ENCODE assay signal across 1 cellular context in genomic region chr16:58733671-58734458, GRCh38.
A peak's percentile ranks its signal among the peaks of the same experiment; 100 is the strongest.
TF ChIP-seq lines count a peak whose summit lies in the region.

GOT2 (minus strand) TSS chr16:58734316; CDS start chr16:58734228, 88 bp downstream.

TF ChIP-seq in GM12878, 131 proteins besides CTCF, POLR2A, EP300 and RAD21 (continued from another document and continues in another):
- TF ChIP-seq E2F8 (IDR thresholded peaks at IDR 0.05; ENCODE audit: low read depth, partially characterized antibody) (no peak), MTA2 (IDR thresholded peaks at IDR 0.05; ENCODE audit: low read depth) (no peak), HCFC1 (IDR thresholded peaks at IDR 0.05; ENCODE audit: low read length) (peak; percentile 61; the same call in 1 of the 2 replicates), NBN (IDR thresholded peaks at IDR 0.05) (peak; percentile 74; the same call in 1 of the 2 replicates), SREBF2 (IDR thresholded peaks at IDR 0.05; ENCODE audit: low read length) (no peak), SIN3A (IDR thresholded peaks at IDR 0.05; ENCODE audit: low read depth, low read length) (peak; percentile 62; the same call in 1 of the 2 replicates), TCF12 (IDR thresholded peaks at IDR 0.05; ENCODE audit: low read depth, low read length) (peak; percentile 47; the same call in 1 of the 2 replicates), NR2C1 (IDR thresholded peaks at IDR 0.05) (0 out of 2 replicates have a peak, but pooled peaks have one; percentile 28), JUND (IDR thresholded peaks at IDR 0.05; ENCODE audit: low read depth, low read length) (no peak), MEF2A (IDR thresholded peaks at IDR 0.05; ENCODE audit: insufficient read depth, low read depth, low read length) (no peak), FOS (IDR thresholded peaks at IDR 0.05; ENCODE audit: borderline replicate concordance, extremely low read depth, insufficient read length) (no peak), ZNF24 (IDR thresholded peaks at IDR 0.05) (peak; percentile 82), CBX3 (IDR thresholded peaks at IDR 0.05; ENCODE audit: borderline replicate concordance, low read depth) (no peak), PAX5 (IDR thresholded peaks at IDR 0.05; ENCODE audit: borderline replicate concordance, low read depth, low read length) (0 out of 2 replicates have a peak, but pooled peaks have one; percentile 12), ZBTB40 (IDR thresholded peaks at IDR 0.05; ENCODE audit: borderline replicate concordance) (no peak), ATF3 (IDR thresholded peaks at IDR 0.05; ENCODE audit: borderline replicate concordance, extremely low read depth, low read depth, low read length) (no peak), NRF1 (conservative IDR thresholded peaks at IDR 0.05; ENCODE audit: low read depth, low read length) (0 out of 2 replicates have a peak, but pooled peaks have one; percentile 7), ELK1 (IDR thresholded peaks at IDR 0.05; ENCODE audit: low read depth, low read length) (0 out of 2 replicates have a peak, but pooled peaks have one; percentile 27), EED (IDR thresholded peaks at IDR 0.05; ENCODE audit: low read depth) (0 out of 2 replicates have a peak, but pooled peaks have one; percentile 29), PAX8 (IDR thresholded peaks at IDR 0.05) (no peak), IRF4 (IDR thresholded peaks at IDR 0.05; ENCODE audit: low read depth, low read length) (peak; percentile 61; the same call in 1 of the 2 replicates), ESRRA (IDR thresholded peaks at IDR 0.05; ENCODE audit: low read length) (no peak), SIX5 (IDR thresholded peaks at IDR 0.05; ENCODE audit: low read depth, low read length, severe bottlenecking) (peak; percentile 20), POLR2AphosphoS5 (IDR thresholded peaks at IDR 0.05; ENCODE audit: low read length) (peak; percentile 83), TCF7 (IDR thresholded peaks at IDR 0.05; ENCODE audit: borderline replicate concordance) (no peak), ZNF274 (IDR thresholded peaks at IDR 0.05; ENCODE audit: insufficient read depth, insufficient read length) (no peak), MYC (IDR thresholded peaks at IDR 0.05; ENCODE audit: insufficient read depth, insufficient read length, insufficient replicate concordance, low read length, severe bottlenecking) (peak; percentile 35), BCL3 (IDR thresholded peaks at IDR 0.05; ENCODE audit: borderline replicate concordance, insufficient read depth, low read depth, low read length, poor library complexity, severe bottlenecking) (no peak), ZNF592 (IDR thresholded peaks at IDR 0.05) (no peak), BACH1 (IDR thresholded peaks at IDR 0.05; ENCODE audit: borderline replicate concordance) (peak; percentile 47; the same call in 1 of the 2 replicates)
- TF ChIP-seq, protein P1, sequence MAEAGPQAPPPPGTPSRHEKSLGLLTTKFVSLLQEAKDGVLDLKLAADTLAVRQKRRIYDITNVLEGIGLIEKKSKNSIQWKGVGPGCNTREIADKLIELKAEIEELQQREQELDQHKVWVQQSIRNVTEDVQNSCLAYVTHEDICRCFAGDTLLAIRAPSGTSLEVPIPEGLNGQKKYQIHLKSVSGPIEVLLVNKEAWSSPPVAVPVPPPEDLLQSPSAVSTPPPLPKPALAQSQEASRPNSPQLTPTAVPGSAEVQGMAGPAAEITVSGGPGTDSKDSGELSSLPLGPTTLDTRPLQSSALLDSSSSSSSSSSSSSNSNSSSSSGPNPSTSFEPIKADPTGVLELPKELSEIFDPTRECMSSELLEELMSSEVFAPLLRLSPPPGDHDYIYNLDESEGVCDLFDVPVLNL (IDR thresholded peaks at IDR 0.05; ENCODE audit: low read depth, low read length) = no peak
- TF ChIP-seq, protein P2, sequence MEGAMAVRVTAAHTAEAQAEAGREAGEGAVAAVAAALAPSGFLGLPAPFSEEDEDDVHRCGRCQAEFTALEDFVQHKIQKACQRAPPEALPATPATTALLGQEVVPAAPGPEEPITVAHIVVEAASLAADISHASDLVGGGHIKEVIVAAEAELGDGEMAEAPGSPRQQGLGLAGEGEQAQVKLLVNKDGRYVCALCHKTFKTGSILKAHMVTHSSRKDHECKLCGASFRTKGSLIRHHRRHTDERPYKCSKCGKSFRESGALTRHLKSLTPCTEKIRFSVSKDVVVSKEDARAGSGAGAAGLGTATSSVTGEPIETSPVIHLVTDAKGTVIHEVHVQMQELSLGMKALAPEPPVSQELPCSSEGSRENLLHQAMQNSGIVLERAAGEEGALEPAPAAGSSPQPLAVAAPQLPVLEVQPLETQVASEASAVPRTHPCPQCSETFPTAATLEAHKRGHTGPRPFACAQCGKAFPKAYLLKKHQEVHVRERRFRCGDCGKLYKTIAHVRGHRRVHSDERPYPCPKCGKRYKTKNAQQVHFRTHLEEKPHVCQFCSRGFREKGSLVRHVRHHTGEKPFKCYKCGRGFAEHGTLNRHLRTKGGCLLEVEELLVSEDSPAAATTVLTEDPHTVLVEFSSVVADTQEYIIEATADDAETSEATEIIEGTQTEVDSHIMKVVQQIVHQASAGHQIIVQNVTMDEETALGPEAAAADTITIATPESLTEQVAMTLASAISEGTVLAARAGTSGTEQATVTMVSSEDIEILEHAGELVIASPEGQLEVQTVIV (IDR thresholded peaks at IDR 0.05; ENCODE audit: borderline replicate concordance, partially characterized antibody) = no peak
- TF ChIP-seq, protein P3, sequence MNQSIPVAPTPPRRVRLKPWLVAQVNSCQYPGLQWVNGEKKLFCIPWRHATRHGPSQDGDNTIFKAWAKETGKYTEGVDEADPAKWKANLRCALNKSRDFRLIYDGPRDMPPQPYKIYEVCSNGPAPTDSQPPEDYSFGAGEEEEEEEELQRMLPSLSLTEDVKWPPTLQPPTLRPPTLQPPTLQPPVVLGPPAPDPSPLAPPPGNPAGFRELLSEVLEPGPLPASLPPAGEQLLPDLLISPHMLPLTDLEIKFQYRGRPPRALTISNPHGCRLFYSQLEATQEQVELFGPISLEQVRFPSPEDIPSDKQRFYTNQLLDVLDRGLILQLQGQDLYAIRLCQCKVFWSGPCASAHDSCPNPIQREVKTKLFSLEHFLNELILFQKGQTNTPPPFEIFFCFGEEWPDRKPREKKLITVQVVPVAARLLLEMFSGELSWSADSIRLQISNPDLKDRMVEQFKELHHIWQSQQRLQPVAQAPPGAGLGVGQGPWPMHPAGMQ (IDR thresholded peaks at IDR 0.05; ENCODE audit: borderline replicate concordance) = no peak
